25 cellular contexts compared by ENCODE assay signal in genomic region chr6:133610974-133611373, GRCh38.
DNase-seq lines count a peak whose midpoint lies in the region; ATAC-seq and TF ChIP-seq lines count a peak whose summit lies in the region.
"Had no signal": no experiment of that assay in that cellular context is flagged by ENCODE, and none has a peak within 500 bp of the region (broad histone marks: within the 10 kb centered on the region; RNA-seq: fewer than 3 reads in every experiment).

No MANE protein-coding gene starts in this region.

- peaks cover 3% of the 10 kb centered on the region; the same call in 1 of the 2 replicates for H3K36me3 ChIP-seq in ACC112 (ENCODE audit: insufficient read depth, low read length)
- no peaks in the 10 kb centered on the region for H3K36me3 ChIP-seq in A673 (ENCODE audit: insufficient read depth, low read length, poor library complexity, severe bottlenecking)

- H3K27ac ChIP-seq in ACC112 (ENCODE audit: low read depth, low read length): peak overlapping the region; percentile 100
- no peak overlapping the region for H3K27ac ChIP-seq in A673 (ENCODE audit: low read depth, low read length, poor library complexity, severe bottlenecking)
- H3K27ac ChIP-seq: C4-2B had no signal

- peak overlapping the region; percentile 20 for H2AFZ ChIP-seq in ACC112 (ENCODE audit: low read length, unreplicated experiment)

- BruUV-seq in A673 (replicated peaks; lab: Mats Ljungman, UMichigan): no TSS peak

- no peaks in the 10 kb centered on the region for H3K27me3 ChIP-seq in ACC112 (ENCODE audit: insufficient read depth, low read length)
- H3K27me3 ChIP-seq in A673 (replicated peaks; ENCODE audit: insufficient read depth, low read depth, low read length, poor library complexity): peaks cover 87% of the 10 kb centered on the region

- H3K4me1 ChIP-seq in ACC112 (ENCODE audit: control insufficient read depth, insufficient read depth, low read length, unreplicated experiment) (peaks cover 34% of the 10 kb centered on the region), A673 (ENCODE audit: insufficient read depth, low read length, poor library complexity, severe bottlenecking) (no peaks in the 10 kb centered on the region)

- intact Hi-C loops in left cardiac atrium (cut with DNase I) (no loop called here), A673 (cut with micrococcal nuclease; ENCODE audit: unreplicated experiment) (no loop called here)

- CTCF ChIA-PET in A673 (lab: Charles Lee): no interaction called here

- DNase-seq in M059J (ENCODE audit: low read depth) (peak; percentile 41), cardiac fibroblast (ENCODE audit: low read depth in 2 of 2) (peak; percentile 61 to 67), left cardiac atrium (no peak), A673 (ENCODE audit: low spot score) (no peak), D341Med (ENCODE audit: low spot score) (no peak), GM19240 (ENCODE audit: insufficient read length, low spot score) (no peak), NCI-H82 (lab: John Stamatoyannopoulos, UW) (no peak)
- DNase-seq: activated CD4-positive, alpha-beta T cell treated with anti-CD3 and anti-CD28 coated beads, Interleukin-2, amount 50 U/mL, for 48 hours; activated CD8-positive, alpha-beta memory T cell treated with anti-CD3 and anti-CD28 coated beads, Interleukin-2, amount 50 U/mL, for 48 hours; aorta; effector CD8-positive, alpha-beta T cell; erythroblast; glutamatergic neuron; Karpas-422; naive thymus-derived CD8-positive, alpha-beta T cell; NCI-H1048; NCI-H1930; retina; SHP77; stimulated activated CD4-positive, alpha-beta T cell treated with anti-CD3 and anti-CD28 coated beads, Interleukin-12 subunit alpha, Interleukin-12 subunit beta, amount 100 ng/mL, for 4 hours; stimulated activated CD4-positive, alpha-beta T cell treated with anti-CD3 and anti-CD28 coated beads, Interleukin-4, amount 100 ng/mL, for 4 hours; stimulated activated naive CD4-positive, alpha-beta T cell had no signal

- no peak for TF ChIP-seq CTCF in cardiac fibroblast (IDR thresholded peaks at IDR 0.05; ENCODE audit: low read depth, low read length)
- TF ChIP-seq CTCF in A673 (conservative IDR thresholded peaks at IDR 0.05; ENCODE audit: low read depth, low read length): no peak

- POLR2A ChIA-PET in A673 (lab: Charles Lee; ENCODE audit: low non-redundant PET): no interaction called here

- H3K9me3 ChIP-seq in A673 (ENCODE audit: low read depth, low read length, poor library complexity, severe bottlenecking): no peaks in the 10 kb centered on the region

- peak; percentile 43 to 71 for ATAC-seq in left cardiac atrium
- ATAC-seq: activated T-helper 17 cell treated with anti-CD3 and anti-CD28 coated beads, Interleukin-2, amount 50 U/mL, for 72 hours; naive thymus-derived CD8-positive, alpha-beta T cell had no signal

- H3K79me2 ChIP-seq in ACC112 (ENCODE audit: control insufficient read depth, insufficient read depth, low read length, unreplicated experiment): no peaks in the 10 kb centered on the region

- H3K4me3 ChIP-seq in ACC112 (ENCODE audit: low read depth, low read length): no peak overlapping the region
- no peak overlapping the region for H3K4me3 ChIP-seq in cardiac fibroblast (replicated peaks in 1 of 2; ENCODE audit: low read depth in 2 of 2, low read length in 2 of 2)
- H3K4me3 ChIP-seq in A673 (ENCODE audit: low read depth, low read length, poor library complexity, severe bottlenecking): no peak overlapping the region

Comparison
In these comparisons a context has a peak if more than half of its experiments do, and no peak if none do; other contexts are left out.
1. DNase-seq: peak in M059J (single experiment) and cardiac fibroblast (2 of 2); none in left cardiac atrium (single experiment), A673 (single experiment), D341Med (single experiment), GM19240 (single experiment) and NCI-H82 (single experiment).